ENCODE assay signal across 1 cellular context in the genomic region with DNA sequence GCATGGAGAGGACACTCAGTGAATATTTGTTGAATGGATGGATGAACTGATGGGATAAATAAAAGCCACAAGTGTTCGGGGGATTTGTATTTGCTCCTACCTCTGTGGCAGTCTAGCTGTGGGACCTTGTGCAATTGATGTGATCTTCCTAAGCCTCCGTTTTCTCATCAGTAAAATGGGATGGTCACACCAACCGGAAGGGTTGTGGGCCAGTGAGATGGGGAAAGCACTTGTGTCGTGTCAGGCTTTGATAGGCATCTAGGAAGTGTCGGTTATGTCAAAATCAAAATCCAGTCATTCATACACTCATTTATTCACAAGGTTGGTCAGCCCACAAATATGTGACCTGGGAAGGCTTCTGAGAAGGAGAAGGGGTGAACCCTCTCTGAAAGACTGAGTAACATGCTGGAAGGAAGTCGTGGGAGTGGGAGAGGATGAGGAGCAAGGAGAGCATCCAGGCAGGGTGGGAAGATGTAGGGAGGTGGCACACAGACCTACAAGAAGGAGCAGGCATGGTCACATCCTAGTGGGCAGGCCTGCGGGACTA.
TF ChIP-seq lines count a peak whose summit lies in the region.

No MANE protein-coding gene starts in this region.

TF ChIP-seq in IMR-90, 13 proteins besides CTCF, POLR2A, EP300 and RAD21:
- TF ChIP-seq CEBPB (IDR thresholded peaks at IDR 0.05; ENCODE audit: low read depth, low read length) (no peak), FOS (IDR thresholded peaks at IDR 0.05; ENCODE audit: low read depth, low read length) (no peak), NFE2L2 (IDR thresholded peaks at IDR 0.05; ENCODE audit: low read depth, low read length) (no peak), MXI1 (IDR thresholded peaks at IDR 0.05; ENCODE audit: borderline replicate concordance, low read depth, low read length) (no peak), CHD1 (IDR thresholded peaks at IDR 0.05; ENCODE audit: low read depth, low read length) (no peak)
TF ChIP-seq in IMR-90: peak in this region for 0.
